Comparison of ENCODE assay signal across 8 cellular contexts in genomic region chr14:22588419-22589095, GRCh38. TPM values are rescaled to one million over a fixed set of nuclear protein-coding genes. Genes with fewer than 3 reads are reported as not detected.
DNase-seq lines count a peak whose midpoint lies in the region; ATAC-seq and TF ChIP-seq lines count a peak whose summit lies in the region.

No MANE protein-coding gene starts in this region.

- H3K9ac ChIP-seq in HUES48 (ENCODE audit: low read depth, low read length) = peak overlapping the region; percentile 74

- no peaks in the 10 kb centered on the region for H3K9me3 ChIP-seq in HUES48 (ENCODE audit: control insufficient read depth, insufficient read depth, low read length)

- H3K27ac ChIP-seq in HUES48 (ENCODE audit: low read depth, low read length) = peak overlapping the region; percentile 96

- H3K27me3 ChIP-seq in HUES48 (ENCODE audit: control insufficient read depth, insufficient read depth, low read length) = no peaks in the 10 kb centered on the region

- H3K36me3 Mint-ChIP-seq in naive B cell = no peaks in the 10 kb centered on the region

- H3K4me1 ChIP-seq in HUES48 (ENCODE audit: control insufficient read depth, insufficient read depth, low read length) = peaks cover 13% of the 10 kb centered on the region

- H3K4me3 ChIP-seq in AG10803 (ENCODE audit: low read length) = peak overlapping the region; percentile 97
- peak overlapping the region; percentile 91 for H3K4me3 ChIP-seq in HUES48 (ENCODE audit: low read depth, low read length)
- peak overlapping the region; percentile 62 to 80 for H3K4me3 ChIP-seq in cardiac fibroblast (replicated peaks in 1 of 2; ENCODE audit: low read depth in 2 of 2, low read length in 2 of 2)

- no peak for ATAC-seq in naive B cell (ENCODE audit: low read depth in 2 of 2)
- no peak for ATAC-seq in GM19023 (IDR thresholded peaks at IDR 0.05; ENCODE audit: unreplicated experiment)
- ATAC-seq in GM18868 (IDR thresholded peaks at IDR 0.05; ENCODE audit: unreplicated experiment) = no peak
- ATAC-seq in GM18907 (IDR thresholded peaks at IDR 0.05; ENCODE audit: unreplicated experiment) = no peak

- no peaks in the 10 kb centered on the region for H3K9me3 Mint-ChIP-seq in naive B cell

- 0 out of 2 replicates have a peak, but pooled peaks cover 3% of the 10 kb centered on the region for H3K36me3 ChIP-seq in HUES48 (ENCODE audit: control insufficient read depth, insufficient read depth, low read length)

- H3K4me1 Mint-ChIP-seq in naive B cell = peaks cover 42 to 67% (median 49%) of the 10 kb centered on the region in 3 donors

- TF ChIP-seq CTCF in AG10803 (conservative IDR thresholded peaks at IDR 0.05; ENCODE audit: low read length) (no peak), cardiac fibroblast (IDR thresholded peaks at IDR 0.05; ENCODE audit: low read depth, low read length) (no peak)

- peak overlapping the region; percentile 88 to 99 (median 98) for H3K4me3 Mint-ChIP-seq in naive B cell

- H3K27ac Mint-ChIP-seq in naive B cell = peak overlapping the region; percentile 98 to 100 (median 99)

- DNase-seq in AG10803 (ENCODE audit: low read depth) (no peak), cardiac fibroblast (ENCODE audit: low read depth in 2 of 2) (no peak), naive B cell (no peak), mesenteric fat pad (ENCODE audit: low spot score) (no peak)

- no peaks in the 10 kb centered on the region for H3K27me3 Mint-ChIP-seq in naive B cell

RNA-seq across cellular contexts. Expression of gene DAD1, which starts 0.5 kb away (rescaled TPM):
- polyA plus RNA-seq in naive B cell (ENCODE audit: low read depth in 6 of 6) = 100 to 1,000 TPM; 427 to 721 (median 474) TPM
- total RNA-seq in mesenteric fat pad = 180 TPM

RNA-seq across cellular contexts. Expression of gene ABHD4, which starts 9.5 kb away (rescaled TPM):
- 10 to 100 TPM in 2 of 6 donors, 1 to 10 TPM in 4; 4.8 to 14.1 (median 9.2) TPM for polyA plus RNA-seq in naive B cell (ENCODE audit: low read depth in 6 of 6)
- 36.5 TPM for total RNA-seq in mesenteric fat pad

RNA-seq across cellular contexts. Expression of gene OR6J1, which starts 55.6 kb away (rescaled TPM):
- not detected for polyA plus RNA-seq in naive B cell (ENCODE audit: low read depth in 6 of 6)
- total RNA-seq in mesenteric fat pad = not detected
